7 cellular contexts compared by ENCODE assay signal in genomic region chr13:108433976-108434375, GRCh38.
"Had no signal": no experiment of that assay in that cellular context is flagged by ENCODE, and none has a peak within 500 bp of the region (broad histone marks: within the 10 kb centered on the region; RNA-seq: fewer than 3 reads in every experiment).

No MANE protein-coding gene starts in this region.

- H3K9ac ChIP-seq: GM23248 had no signal

- H3K27ac Mint-ChIP-seq: H9 had no signal

- DNase-seq: GM23248, GOT3, H9, HCEC 1CT, IMR-90 had no signal

- H3K9me3 Mint-ChIP-seq: H9 had no signal

- H3K4me1 Mint-ChIP-seq: H9 had no signal

- H2AFZ ChIP-seq: GM23248 had no signal

- H3K4me3 Mint-ChIP-seq: H9 had no signal

- H3K27ac ChIP-seq: GM23248 had no signal

- ATAC-seq: K562 had no signal

- FAIRE-seq: HTR-8/SVneo, K562 had no signal

- H3K4me3 ChIP-seq: GM23248, K562 had no signal
